Comparison of ENCODE assay signal across 16 cellular contexts in genomic region chr16:2054543-2055245, GRCh38. TPM values are rescaled to one million over a fixed set of nuclear protein-coding genes. Genes with fewer than 3 reads are reported as not detected.
DNase-seq lines count a peak whose midpoint lies in the region; ATAC-seq lines count a peak whose summit lies in the region.
"Had no signal": no experiment of that assay in that cellular context is flagged by ENCODE, and none has a peak within 500 bp of the region (broad histone marks: within the 10 kb centered on the region; RNA-seq: fewer than 3 reads in every experiment).

No MANE protein-coding gene starts in this region.

- DNase-seq in NCI-H748 (lab: John Stamatoyannopoulos, UW; ENCODE audit: unreplicated experiment) (peak; percentile 8), NCI-H748 treated with DMSO at 0.1 percent for 48 hours (lab: John Stamatoyannopoulos, UW) (no peak), NCI-H345 treated with DMSO at 0.1 percent for 48 hours (lab: John Stamatoyannopoulos, UW; ENCODE audit: unreplicated experiment) (peak; percentile 60), left colon (peak; percentile 93), NCI-H1694 treated with DMSO at 0.1 percent for 48 hours (lab: John Stamatoyannopoulos, UW) (no peak), NCI-H1048 (lab: John Stamatoyannopoulos, UW) (no peak), islet precursor cell (no peak)
- DNase-seq: activated T-cell treated with anti-CD3 and anti-CD28 coated beads, Interleukin-2, amount 50 U/mL, for 1 hour; CD4-positive, CD25-positive, alpha-beta regulatory T cell; erythroblast; NCI-H446; PC-9; uterus had no signal

- ATAC-seq in left colon (peak; percentile 98), HG03565 (IDR thresholded peaks at IDR 0.05; ENCODE audit: unreplicated experiment) (no peak)
- ATAC-seq: A549, SK-N-SH treated with all-trans-retinoic acid at 6 μM for 48 hours had no signal

- intact Hi-C loops in left colon (cut with DNase I, micrococcal nuclease) = no loop called here

RNA-seq across cellular contexts. Expression of gene TSC2, which starts 6.9 kb away (rescaled TPM):
- 100 to 1,000 TPM; 115 to 118 TPM for total RNA-seq in left colon

RNA-seq across cellular contexts. Expression of gene NTHL1, which starts 7.1 kb away (rescaled TPM):
- total RNA-seq in left colon = 10 to 100 TPM; 27.3 to 29.5 TPM

RNA-seq across cellular contexts. Expression of gene NHERF2, which starts 28.0 kb away (rescaled TPM):
- total RNA-seq in left colon = 10 to 100 TPM; 69.3 to 73.7 TPM

RNA-seq across cellular contexts. Expression of gene NPW, which starts 35.1 kb away (rescaled TPM):
- total RNA-seq in left colon = 1 to 10 TPM; 1.9 to 2.5 TPM
- total RNA-seq: CD4-positive, CD25-positive, alpha-beta regulatory T cell had no signal

RNA-seq across cellular contexts. Expression of gene ZNF598, which starts 45.1 kb away (rescaled TPM):
- 10 to 100 TPM; 45.8 to 52.8 TPM for total RNA-seq in left colon

Comparison
In these comparisons a context has a peak if more than half of its experiments do, and no peak if none do; other contexts are left out.
1. DNase-seq: peak in NCI-H748 (single experiment), NCI-H345 treated with DMSO at 0.1 percent for 48 hours (single experiment) and left colon (2 of 2); none in NCI-H748 treated with DMSO at 0.1 percent for 48 hours (single experiment), NCI-H1694 treated with DMSO at 0.1 percent for 48 hours (single experiment), NCI-H1048 (single experiment) and islet precursor cell (single experiment).